Comparison of ENCODE assay signal across 18 cellular contexts in the genomic region with DNA sequence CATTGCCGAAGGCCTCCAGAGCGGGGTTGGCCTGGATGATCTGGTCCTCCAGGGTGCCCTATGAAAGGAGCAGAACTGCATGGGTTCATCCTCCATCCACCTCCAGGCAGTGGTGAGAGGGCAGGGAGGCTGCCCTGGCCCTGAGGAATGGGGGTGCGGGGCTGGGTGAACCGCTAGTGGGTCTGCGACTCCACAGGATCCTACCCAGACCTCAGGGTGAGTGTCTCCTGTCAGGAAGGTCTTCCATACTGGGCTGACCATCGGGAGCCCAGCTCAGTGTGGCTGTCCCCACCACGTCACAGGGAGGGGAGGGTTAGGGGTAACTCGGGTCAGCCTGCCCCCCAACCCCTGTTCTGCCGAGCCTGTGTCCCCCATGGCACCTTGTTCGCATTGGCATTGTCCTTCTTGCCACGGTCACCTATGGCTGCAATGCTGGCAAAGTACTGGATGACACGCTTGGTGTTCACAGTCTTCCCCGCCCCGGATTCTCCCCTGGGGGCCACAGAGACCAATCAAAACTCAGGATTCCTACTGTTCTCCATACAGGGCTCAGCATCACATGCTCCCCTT. TPM values are rescaled to one million over a fixed set of nuclear protein-coding genes. Genes with fewer than 3 reads are reported as not detected.
DNase-seq lines count a peak whose midpoint lies in the region; ATAC-seq and TF ChIP-seq lines count a peak whose summit lies in the region.
"Had no signal": no experiment of that assay in that cellular context is flagged by ENCODE, and none has a peak within 500 bp of the region (broad histone marks: within the 10 kb centered on the region; RNA-seq: fewer than 3 reads in every experiment).

No MANE protein-coding gene starts in this region.

- WGBS in heart right ventricle, 2 donors: 47 to 66% methylated on average over 14 of the region's 14 CpGs

- peaks cover 45% of the 10 kb centered on the region for H4K20me1 ChIP-seq in BLaER1

- no peak overlapping the region for H3K9ac ChIP-seq in BLaER1

- no peaks in the 10 kb centered on the region for H3K9me3 ChIP-seq in heart right ventricle
- H3K9me3 ChIP-seq in BLaER1: no peaks in the 10 kb centered on the region
- H3K9me3 ChIP-seq in left ventricle myocardium inferior (replicated peaks): no peaks in the 10 kb centered on the region
- H3K9me3 ChIP-seq in gastrocnemius medialis: no peaks in the 10 kb centered on the region
- H3K9me3 ChIP-seq: A549, HAP-1 had no signal

- H3K27me3 ChIP-seq in heart right ventricle (peaks cover 0 to 10% (median 0%) of the 10 kb centered on the region in 7 donors), BLaER1 (peaks cover 46% of the 10 kb centered on the region), left ventricle myocardium inferior (ENCODE audit: low read depth) (peaks cover 11% of the 10 kb centered on the region), gastrocnemius medialis (no peaks in the 10 kb centered on the region)

- H3K4me1 ChIP-seq in heart right ventricle (peaks cover 0 to 44% (median 7%) of the 10 kb centered on the region in 9 donors), BLaER1 (peaks cover 32% of the 10 kb centered on the region), left ventricle myocardium inferior (peaks cover 62% of the 10 kb centered on the region), gastrocnemius medialis (peaks cover 3 to 31% of the 10 kb centered on the region in 2 donors)
- H3K4me1 ChIP-seq: A549, HAP-1 had no signal

- TF ChIP-seq POLR2A in gastrocnemius medialis (IDR thresholded peaks at IDR 0.05): no peak

- no peak for TF ChIP-seq CTCF in heart right ventricle (IDR thresholded peaks at IDR 0.05)
- no peak for TF ChIP-seq CTCF in left ventricle myocardium inferior (IDR thresholded peaks at IDR 0.05; ENCODE audit: borderline replicate concordance)
- no peak for TF ChIP-seq CTCF in gastrocnemius medialis (IDR thresholded peaks at IDR 0.05 in 4 of 5, conservative IDR thresholded peaks at IDR 0.05 in 1 of 5)

- H3K27ac ChIP-seq in heart right ventricle: peak overlapping the region in 7 of 10 donors; percentile 1 to 87 (median 36)
- no peak overlapping the region for H3K27ac ChIP-seq in BLaER1
- peak overlapping the region; percentile 91 for H3K27ac ChIP-seq in left ventricle myocardium inferior (replicated peaks)
- peak overlapping the region; percentile 79 to 90 (median 84) for H3K27ac ChIP-seq in gastrocnemius medialis
- H3K27ac ChIP-seq: A549, HL-60 had no signal

- H3K4me3 ChIP-seq in heart right ventricle (peak overlapping the region in 2 of 10 donors; percentile 18 to 33), BLaER1 (no peak overlapping the region), left ventricle myocardium inferior (peak overlapping the region; percentile 65), gastrocnemius medialis (no peak overlapping the region)
- H3K4me3 ChIP-seq: A549, GM12878, HAP-1, K562 had no signal

- DNase-seq in heart right ventricle: no peak
- no peak for DNase-seq in Right ventricle myocardium inferior (ENCODE audit: missing footprints)
- DNase-seq in left ventricle myocardium inferior: peak; percentile 17
- peak in 1 of 2 donors; percentile 17 for DNase-seq in gastrocnemius medialis
- DNase-seq: C1 segment of cervical spinal cord; CD4-positive, alpha-beta T cell; DMS79; GOT3; HFFc6 had no signal

- ATAC-seq in heart right ventricle (peak in 2 of 8 donors; percentile 1), Right ventricle myocardium inferior (no peak), gastrocnemius medialis (no peak), HG02623 (IDR thresholded peaks at IDR 0.05; ENCODE audit: unreplicated experiment) (no peak), GM18868 (IDR thresholded peaks at IDR 0.05; ENCODE audit: unreplicated experiment) (no peak)
- ATAC-seq: GM12878, K562 had no signal

- intact Hi-C loops in heart right ventricle (cut with DNase I): loop anchor here in 1 of 10 donors (5.0 kb wide), 1 partner anchor 43 kb away; no protein-coding TSS in a partner anchor
- intact Hi-C loops in Right ventricle myocardium inferior (cut with DNase I): no loop called here
- intact Hi-C loops in left ventricle myocardium inferior (cut with micrococcal nuclease): no loop called here
- intact Hi-C loops in gastrocnemius medialis (cut with DNase I; ENCODE audit: low total_unique reads): no loop called here

- H3K36me3 ChIP-seq in heart right ventricle (peaks cover 0 to 66% (median 0%) of the 10 kb centered on the region in 9 donors), BLaER1 (no peaks in the 10 kb centered on the region), left ventricle myocardium inferior (peaks cover 62% of the 10 kb centered on the region), gastrocnemius medialis (no peaks in the 10 kb centered on the region)
- H3K36me3 ChIP-seq: HAP-1 had no signal

- H3K4me2 ChIP-seq in BLaER1: peak overlapping the region; percentile 96
- H3K4me2 ChIP-seq: A549 had no signal

- in situ Hi-C loops in gastrocnemius medialis (cut with MboI; ENCODE audit: low sequenced_read_pairs in 4 of 4): no loop called here

RNA-seq across cellular contexts. Expression of gene MYH6, which starts 3.7 kb away (rescaled TPM):
- total RNA-seq in heart right ventricle (1,000 to 10,000 TPM in 2 of 10 donors, 100 to 1,000 TPM in 6, 10 to 100 TPM in 2; 76.6 to 7,525 (median 125) TPM), Right ventricle myocardium inferior (3,910 TPM), left ventricle myocardium inferior (1,823 TPM), gastrocnemius medialis (1,000 to 10,000 TPM in 1 of 4 donors, 100 to 1,000 TPM in 1, 10 to 100 TPM in 2; 20.4 to 1,496 (median 303) TPM)
- polyA plus RNA-seq in heart right ventricle: 1,000 to 10,000 TPM; 3,967 to 5,106 TPM
- total RNA-seq: CD4-positive, alpha-beta T cell; G401; GM12878; HFFc6; K562 had no signal
- polyA plus RNA-seq: A549, K562 had no signal

RNA-seq across cellular contexts. Expression of gene CMTM5, which starts 27.6 kb away (rescaled TPM):
- total RNA-seq in heart right ventricle (under 1 TPM in 3 of 10 donors, not detected in 7; 0.32 to 0.53 (median 0.49) TPM), Right ventricle myocardium inferior (0.92 TPM), left ventricle myocardium inferior (1.0 TPM), gastrocnemius medialis (1 to 10 TPM in 1 of 4 donors, not detected in 3; 1.7 TPM)
- 1 to 10 TPM; 2.9 to 5.3 TPM for polyA plus RNA-seq in heart right ventricle
- total RNA-seq: CD4-positive, alpha-beta T cell; G401; GM12878; HFFc6; K562 had no signal
- polyA plus RNA-seq: A549, GM12878 had no signal

RNA-seq across cellular contexts. Expression of gene MYH7, which starts 31.0 kb away (rescaled TPM):
- over 10,000 TPM in 9 of 10 donors, 1,000 to 10,000 TPM in 1; 7,779 to 22,607 (median 19,145) TPM for total RNA-seq in heart right ventricle
- 1,000 to 10,000 TPM in 1 of 2 donors, 100 to 1,000 TPM in 1; 641 to 7,351 TPM for polyA plus RNA-seq in heart right ventricle
- total RNA-seq in Right ventricle myocardium inferior: 11,833 TPM
- total RNA-seq in left ventricle myocardium inferior: 14,853 TPM
- 1,000 to 10,000 TPM; 1,360 to 5,274 (median 3,359) TPM for total RNA-seq in gastrocnemius medialis
- total RNA-seq: CD4-positive, alpha-beta T cell; G401; HFFc6; K562 had no signal
- polyA plus RNA-seq: A549, K562 had no signal

RNA-seq across cellular contexts. Expression of gene IL25, which starts 31.8 kb away (rescaled TPM):
- total RNA-seq in heart right ventricle (under 1 TPM in 1 of 10 donors, not detected in 9; 0.29 TPM), Right ventricle myocardium inferior (not detected), left ventricle myocardium inferior (not detected), gastrocnemius medialis (not detected)
- not detected for polyA plus RNA-seq in heart right ventricle
- total RNA-seq: CD4-positive, alpha-beta T cell; G401; GM12878; HFFc6; K562 had no signal
- polyA plus RNA-seq: A549, GM12878, K562 had no signal

RNA-seq across cellular contexts. Expression of gene EFS, which starts 39.4 kb away (rescaled TPM):
- total RNA-seq in heart right ventricle (1 to 10 TPM; 1.1 to 3.7 (median 2.2) TPM), Right ventricle myocardium inferior (4.0 TPM), left ventricle myocardium inferior (3.6 TPM), gastrocnemius medialis (1 to 10 TPM in 3 of 4 donors, under 1 TPM in 1; 0.31 to 4.1 (median 1.6) TPM)
- 1 to 10 TPM; 3.7 to 6.0 TPM for polyA plus RNA-seq in heart right ventricle
- total RNA-seq: CD4-positive, alpha-beta T cell; G401; K562 had no signal
- polyA plus RNA-seq: A549, GM12878 had no signal
